18 cellular contexts compared by ENCODE assay signal in the genomic region with DNA sequence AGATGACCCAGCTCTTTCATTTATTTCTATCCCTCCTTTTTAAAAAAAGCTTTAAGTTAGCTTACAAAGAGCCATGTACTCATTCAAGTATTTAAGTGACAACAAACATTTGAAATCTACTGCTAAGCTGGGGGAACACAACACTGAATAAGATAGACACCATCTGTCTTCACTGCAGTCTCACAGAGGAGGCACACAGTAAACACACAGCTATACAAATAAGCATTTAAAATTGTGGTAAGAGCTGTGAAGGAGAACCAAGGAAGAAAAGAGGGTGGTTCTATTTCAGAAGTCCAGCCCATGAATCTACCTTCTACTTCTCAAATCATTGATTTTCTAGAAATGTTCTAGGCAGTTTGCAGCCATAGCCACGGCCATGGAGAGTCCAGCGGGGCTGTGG. TPM values are rescaled to one million over a fixed set of nuclear protein-coding genes. Genes with fewer than 3 reads are reported as not detected.
DNase-seq lines count a peak whose midpoint lies in the region; ATAC-seq, FAIRE-seq and TF ChIP-seq lines count a peak whose summit lies in the region.
"Had no signal": no experiment of that assay in that cellular context is flagged by ENCODE, and none has a peak within 500 bp of the region (broad histone marks: within the 10 kb centered on the region; RNA-seq: fewer than 3 reads in every experiment).

No MANE protein-coding gene starts in this region.

- H3K27me3 Mint-ChIP-seq in CD8-positive, alpha-beta T cell (ENCODE audit: low read depth): no peaks in the 10 kb centered on the region
- H3K27me3 Mint-ChIP-seq in activated B cell treated with CpG ODN at 0.5 μM for 24 hours: no peaks in the 10 kb centered on the region
- H3K27me3 Mint-ChIP-seq in natural killer cell treated with Interleukin-12 subunit alpha and Interleukin-12 subunit beta and Interleukin-15 and Interleukin-18, amount 100 ng/mL, for 72 hours: no peaks in the 10 kb centered on the region
- H3K27me3 Mint-ChIP-seq: brain had no signal

- no peak for DNase-seq in CD8-positive, alpha-beta T cell
- no peak for DNase-seq in GM18507 (ENCODE audit: extremely low spot score, insufficient read length, low read depth)
- DNase-seq in activated B cell treated with CpG ODN at 0.5 μM for 24 hours: no peak
- DNase-seq in natural killer cell treated with Interleukin-12 subunit alpha and Interleukin-12 subunit beta and Interleukin-15 and Interleukin-18, amount 100 ng/mL, for 72 hours (ENCODE audit: low spot score): no peak
- DNase-seq in stimulated activated CD4-positive, alpha-beta T cell treated with anti-CD3 and anti-CD28 coated beads, Interleukin-2, amount 100 ng/mL, for 48 hours: no peak
- no peak for DNase-seq in stimulated activated CD4-positive, alpha-beta T cell treated with anti-CD3 and anti-CD28 coated beads, Interleukin-15, amount 100 ng/mL, for 24 hours
- DNase-seq in islet precursor cell: no peak
- DNase-seq: activated naive CD4-positive, alpha-beta T cell treated with Interleukin-2 at 50 U/mL for 16 hours; C1 segment of cervical spinal cord; DMS79; effector CD8-positive, alpha-beta T cell; MV-4-11; NCI-H2081 treated with DMSO at 0.1 percent for 48 hours; NCI-H526 treated with DMSO at 0.1 percent for 48 hours; Peyer's patch; stimulated activated CD4-positive, alpha-beta T cell treated with anti-CD3 and anti-CD28 coated beads, Interleukin-4, amount 100 ng/mL, for 4 hours; transverse colon had no signal

- no peak for TF ChIP-seq CTCF in CD8-positive, alpha-beta T cell (IDR thresholded peaks at IDR 0.05)
- no peak for TF ChIP-seq CTCF in activated B cell treated with CpG ODN at 0.5 μM for 24 hours (IDR thresholded peaks at IDR 0.05)

- peaks cover 10% of the 10 kb centered on the region for H3K36me3 Mint-ChIP-seq in CD8-positive, alpha-beta T cell
- H3K36me3 Mint-ChIP-seq in activated B cell treated with CpG ODN at 0.5 μM for 24 hours (ENCODE audit: low read depth): peaks cover 65% of the 10 kb centered on the region
- no peaks in the 10 kb centered on the region for H3K36me3 Mint-ChIP-seq in natural killer cell treated with Interleukin-12 subunit alpha and Interleukin-12 subunit beta and Interleukin-15 and Interleukin-18, amount 100 ng/mL, for 72 hours

- peak overlapping the region; percentile 98 for H3K27ac Mint-ChIP-seq in CD8-positive, alpha-beta T cell
- H3K27ac Mint-ChIP-seq in activated B cell treated with CpG ODN at 0.5 μM for 24 hours: peak overlapping the region; percentile 97
- peak overlapping the region; percentile 39 to 99 for H3K27ac Mint-ChIP-seq in natural killer cell treated with Interleukin-12 subunit alpha and Interleukin-12 subunit beta and Interleukin-15 and Interleukin-18, amount 100 ng/mL, for 72 hours

- no peak overlapping the region for H3K4me3 Mint-ChIP-seq in CD8-positive, alpha-beta T cell
- peak overlapping the region; percentile 67 for H3K4me3 Mint-ChIP-seq in activated B cell treated with CpG ODN at 0.5 μM for 24 hours
- H3K4me3 Mint-ChIP-seq in natural killer cell treated with Interleukin-12 subunit alpha and Interleukin-12 subunit beta and Interleukin-15 and Interleukin-18, amount 100 ng/mL, for 72 hours: no peak overlapping the region

- H3K4me1 ChIP-seq in CD8-positive, alpha-beta T cell (ENCODE audit: insufficient read depth, low read length): peaks cover 67% of the 10 kb centered on the region

- peak; percentile 76 for FAIRE-seq in GM18507 (lab: Jason Lieb, UNC)

- ATAC-seq in CD8-positive, alpha-beta T cell: no peak
- peak; percentile 3 for ATAC-seq in activated B cell treated with CpG ODN at 0.5 μM for 24 hours (ENCODE audit: low read depth)
- ATAC-seq in natural killer cell treated with Interleukin-12 subunit alpha and Interleukin-12 subunit beta and Interleukin-15 and Interleukin-18, amount 100 ng/mL, for 72 hours: no peak

- POLR2A ChIA-PET in CD8-positive, alpha-beta T cell (lab: Charles Lee): no interaction called here
- POLR2A ChIA-PET in activated B cell treated with CpG ODN at 0.5 μM for 24 hours (lab: Charles Lee): interaction anchor here (0.8 to 16.6 kb wide), 7 partner anchors 15 to 61 kb away, joined by 3 to 440 read pairs (median 43); no protein-coding TSS in a partner anchor

- CTCF ChIA-PET in CD8-positive, alpha-beta T cell (lab: Charles Lee): interaction anchor here (0.8 to 6.1 kb wide), 3 partner anchors 20 to 63 kb away, joined by 3 to 86 read pairs (median 40); no protein-coding TSS in a partner anchor
- CTCF ChIA-PET in activated B cell treated with CpG ODN at 0.5 μM for 24 hours (lab: Charles Lee): interaction anchor here (1.4 to 7.2 kb wide), 4 partner anchors 12 to 62 kb away, joined by 3 to 107 read pairs (median 11); no protein-coding TSS in a partner anchor

- H3K4me3 ChIP-seq in CD8-positive, alpha-beta T cell (ENCODE audit: low read depth, low read length): no peak overlapping the region
- H3K4me3 ChIP-seq: Peyer's patch, transverse colon had no signal

- no peaks in the 10 kb centered on the region for H3K9me3 Mint-ChIP-seq in CD8-positive, alpha-beta T cell
- H3K9me3 Mint-ChIP-seq in activated B cell treated with CpG ODN at 0.5 μM for 24 hours: no peaks in the 10 kb centered on the region
- no peaks in the 10 kb centered on the region for H3K9me3 Mint-ChIP-seq in natural killer cell treated with Interleukin-12 subunit alpha and Interleukin-12 subunit beta and Interleukin-15 and Interleukin-18, amount 100 ng/mL, for 72 hours
- H3K9me3 Mint-ChIP-seq: brain had no signal

- no peaks in the 10 kb centered on the region for H3K9me3 ChIP-seq in CD8-positive, alpha-beta T cell (ENCODE audit: low read length)
- H3K9me3 ChIP-seq: Peyer's patch, transverse colon had no signal

- H3K27me3 ChIP-seq in CD8-positive, alpha-beta T cell (ENCODE audit: insufficient read depth, low read length): no peaks in the 10 kb centered on the region
- H3K27me3 ChIP-seq: Peyer's patch, transverse colon had no signal

- no peaks in the 10 kb centered on the region for H3K36me3 ChIP-seq in CD8-positive, alpha-beta T cell (ENCODE audit: insufficient read depth, low read length)
- H3K36me3 ChIP-seq: transverse colon had no signal

- H3K27ac ChIP-seq in CD8-positive, alpha-beta T cell (ENCODE audit: low read depth, low read length): no peak overlapping the region
- H3K27ac ChIP-seq: transverse colon had no signal

- peaks cover 87% of the 10 kb centered on the region for H3K4me1 Mint-ChIP-seq in CD8-positive, alpha-beta T cell (ENCODE audit: low read depth)
- peaks cover 99% of the 10 kb centered on the region for H3K4me1 Mint-ChIP-seq in activated B cell treated with CpG ODN at 0.5 μM for 24 hours
- peaks cover 47 to 51% of the 10 kb centered on the region in 2 donors for H3K4me1 Mint-ChIP-seq in natural killer cell treated with Interleukin-12 subunit alpha and Interleukin-12 subunit beta and Interleukin-15 and Interleukin-18, amount 100 ng/mL, for 72 hours (ENCODE audit: low read depth in 2 of 2)

- intact Hi-C loops in CD8-positive, alpha-beta T cell (cut with DNase I, micrococcal nuclease): loop anchor here in 1 of 2 experiments (5.0 kb wide), 2 partner anchors 156 to 234 kb away; no protein-coding TSS in a partner anchor
- intact Hi-C loops in activated B cell treated with CpG ODN at 0.5 μM for 24 hours (cut with micrococcal nuclease): no loop called here

RNA-seq across cellular contexts. Expression of a gene that starts 28.1 kb away (rescaled TPM):
- total RNA-seq in CD8-positive, alpha-beta T cell: 100 to 1,000 TPM; 170 to 180 TPM
- 183 and 194 TPM in 2 replicates for total RNA-seq in activated B cell treated with CpG ODN at 0.5 μM for 24 hours
- total RNA-seq in natural killer cell treated with Interleukin-12 subunit alpha and Interleukin-12 subunit beta and Interleukin-15 and Interleukin-18, amount 100 ng/mL, for 72 hours: 10 to 100 TPM; 80.1 to 91.3 TPM
